1 cellular context compared by ENCODE assay signal in the genomic region with DNA sequence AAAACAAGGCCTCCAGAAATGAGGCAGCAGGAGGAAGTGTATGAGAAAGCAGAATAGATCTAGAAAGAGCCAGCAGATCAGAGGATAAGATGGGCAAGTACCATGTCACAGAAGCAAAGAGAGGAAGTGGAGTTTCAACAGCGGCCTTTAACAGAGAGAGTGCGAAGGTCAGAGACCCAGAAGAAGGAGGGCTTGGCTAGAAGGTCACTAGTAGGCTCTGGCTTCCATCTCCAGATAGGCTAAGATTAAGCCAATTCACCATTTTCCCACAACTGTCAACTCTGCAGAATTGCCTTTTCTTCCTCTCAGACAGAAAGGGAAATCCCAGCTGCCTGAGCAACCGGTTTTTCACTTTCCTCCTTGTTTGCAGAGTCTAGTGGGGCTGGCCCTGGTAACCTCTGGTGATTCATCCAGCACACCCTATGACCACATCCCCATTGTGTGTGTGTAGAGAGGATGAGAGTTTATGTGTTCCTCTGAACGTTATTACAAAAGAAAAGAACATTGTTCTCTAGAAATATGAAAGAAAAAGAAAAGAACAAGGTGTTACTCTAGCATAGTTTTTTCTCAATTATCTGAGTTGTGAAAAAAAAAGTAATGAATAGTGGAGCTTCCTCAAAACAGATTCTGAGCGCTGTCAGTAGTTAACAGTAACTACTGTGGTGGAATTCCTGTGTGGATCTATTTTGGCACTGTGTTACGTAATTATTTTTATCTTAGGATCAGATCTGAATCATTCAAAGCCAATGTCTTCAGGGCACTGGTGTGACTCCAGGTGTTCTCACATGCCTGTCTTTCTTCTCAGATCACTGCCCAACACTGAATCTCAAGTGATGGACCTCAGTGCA.
TF ChIP-seq lines count a peak whose summit lies in the region.

No MANE protein-coding gene starts in this region.

TF ChIP-seq in GM12878, 131 proteins besides CTCF, POLR2A, EP300 and RAD21 (continued from another document and continues in another):
- TF ChIP-seq, protein P1, sequence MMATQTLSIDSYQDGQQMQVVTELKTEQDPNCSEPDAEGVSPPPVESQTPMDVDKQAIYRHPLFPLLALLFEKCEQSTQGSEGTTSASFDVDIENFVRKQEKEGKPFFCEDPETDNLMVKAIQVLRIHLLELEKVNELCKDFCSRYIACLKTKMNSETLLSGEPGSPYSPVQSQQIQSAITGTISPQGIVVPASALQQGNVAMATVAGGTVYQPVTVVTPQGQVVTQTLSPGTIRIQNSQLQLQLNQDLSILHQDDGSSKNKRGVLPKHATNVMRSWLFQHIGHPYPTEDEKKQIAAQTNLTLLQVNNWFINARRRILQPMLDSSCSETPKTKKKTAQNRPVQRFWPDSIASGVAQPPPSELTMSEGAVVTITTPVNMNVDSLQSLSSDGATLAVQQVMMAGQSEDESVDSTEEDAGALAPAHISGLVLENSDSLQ (IDR thresholded peaks at IDR 0.05) = no peak
- TF ChIP-seq CHD1 (IDR thresholded peaks at IDR 0.05; ENCODE audit: low read depth, low read length) = no peak
- TF ChIP-seq, protein P2, sequence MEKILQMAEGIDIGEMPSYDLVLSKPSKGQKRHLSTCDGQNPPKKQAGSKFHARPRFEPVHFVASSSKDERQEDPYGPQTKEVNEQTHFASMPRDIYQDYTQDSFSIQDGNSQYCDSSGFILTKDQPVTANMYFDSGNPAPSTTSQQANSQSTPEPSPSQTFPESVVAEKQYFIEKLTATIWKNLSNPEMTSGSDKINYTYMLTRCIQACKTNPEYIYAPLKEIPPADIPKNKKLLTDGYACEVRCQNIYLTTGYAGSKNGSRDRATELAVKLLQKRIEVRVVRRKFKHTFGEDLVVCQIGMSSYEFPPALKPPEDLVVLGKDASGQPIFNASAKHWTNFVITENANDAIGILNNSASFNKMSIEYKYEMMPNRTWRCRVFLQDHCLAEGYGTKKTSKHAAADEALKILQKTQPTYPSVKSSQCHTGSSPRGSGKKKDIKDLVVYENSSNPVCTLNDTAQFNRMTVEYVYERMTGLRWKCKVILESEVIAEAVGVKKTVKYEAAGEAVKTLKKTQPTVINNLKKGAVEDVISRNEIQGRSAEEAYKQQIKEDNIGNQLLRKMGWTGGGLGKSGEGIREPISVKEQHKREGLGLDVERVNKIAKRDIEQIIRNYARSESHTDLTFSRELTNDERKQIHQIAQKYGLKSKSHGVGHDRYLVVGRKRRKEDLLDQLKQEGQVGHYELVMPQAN (conservative IDR thresholded peaks at IDR 0.05) = no peak
- no peak for TF ChIP-seq KDM1A (IDR thresholded peaks at IDR 0.05; ENCODE audit: borderline replicate concordance)
- no peak for TF ChIP-seq SUPT20H (IDR thresholded peaks at IDR 0.05; ENCODE audit: borderline replicate concordance, control insufficient read depth, low read depth, low read length)
- TF ChIP-seq FOS (IDR thresholded peaks at IDR 0.05; ENCODE audit: borderline replicate concordance, extremely low read depth, insufficient read length) = no peak
- TF ChIP-seq YY1 (IDR thresholded peaks at IDR 0.05; ENCODE audit: low read depth, low read length) = no peak
- TF ChIP-seq MXI1 (IDR thresholded peaks at IDR 0.05; ENCODE audit: low read depth, low read length) = no peak
- TF ChIP-seq, protein P3, sequence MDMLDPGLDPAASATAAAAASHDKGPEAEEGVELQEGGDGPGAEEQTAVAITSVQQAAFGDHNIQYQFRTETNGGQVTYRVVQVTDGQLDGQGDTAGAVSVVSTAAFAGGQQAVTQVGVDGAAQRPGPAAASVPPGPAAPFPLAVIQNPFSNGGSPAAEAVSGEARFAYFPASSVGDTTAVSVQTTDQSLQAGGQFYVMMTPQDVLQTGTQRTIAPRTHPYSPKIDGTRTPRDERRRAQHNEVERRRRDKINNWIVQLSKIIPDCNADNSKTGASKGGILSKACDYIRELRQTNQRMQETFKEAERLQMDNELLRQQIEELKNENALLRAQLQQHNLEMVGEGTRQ (IDR thresholded peaks at IDR 0.05; ENCODE audit: borderline replicate concordance, low read depth, low read length) = no peak
- TF ChIP-seq RCOR1 (conservative IDR thresholded peaks at IDR 0.05; ENCODE audit: low read depth, low read length) = no peak
- peak; percentile 81 for TF ChIP-seq ZNF384 (IDR thresholded peaks at IDR 0.05; ENCODE audit: borderline replicate concordance, low read depth, low read length)
- TF ChIP-seq KAT2A (conservative IDR thresholded peaks at IDR 0.05; ENCODE audit: control insufficient read depth, low read depth, low read length) = no peak
- TF ChIP-seq, protein P4, sequence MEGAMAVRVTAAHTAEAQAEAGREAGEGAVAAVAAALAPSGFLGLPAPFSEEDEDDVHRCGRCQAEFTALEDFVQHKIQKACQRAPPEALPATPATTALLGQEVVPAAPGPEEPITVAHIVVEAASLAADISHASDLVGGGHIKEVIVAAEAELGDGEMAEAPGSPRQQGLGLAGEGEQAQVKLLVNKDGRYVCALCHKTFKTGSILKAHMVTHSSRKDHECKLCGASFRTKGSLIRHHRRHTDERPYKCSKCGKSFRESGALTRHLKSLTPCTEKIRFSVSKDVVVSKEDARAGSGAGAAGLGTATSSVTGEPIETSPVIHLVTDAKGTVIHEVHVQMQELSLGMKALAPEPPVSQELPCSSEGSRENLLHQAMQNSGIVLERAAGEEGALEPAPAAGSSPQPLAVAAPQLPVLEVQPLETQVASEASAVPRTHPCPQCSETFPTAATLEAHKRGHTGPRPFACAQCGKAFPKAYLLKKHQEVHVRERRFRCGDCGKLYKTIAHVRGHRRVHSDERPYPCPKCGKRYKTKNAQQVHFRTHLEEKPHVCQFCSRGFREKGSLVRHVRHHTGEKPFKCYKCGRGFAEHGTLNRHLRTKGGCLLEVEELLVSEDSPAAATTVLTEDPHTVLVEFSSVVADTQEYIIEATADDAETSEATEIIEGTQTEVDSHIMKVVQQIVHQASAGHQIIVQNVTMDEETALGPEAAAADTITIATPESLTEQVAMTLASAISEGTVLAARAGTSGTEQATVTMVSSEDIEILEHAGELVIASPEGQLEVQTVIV (IDR thresholded peaks at IDR 0.05; ENCODE audit: borderline replicate concordance, partially characterized antibody) = no peak
- TF ChIP-seq SMAD1 (IDR thresholded peaks at IDR 0.05; ENCODE audit: low read depth, partially characterized antibody) = no peak
- peak; percentile 65 to 71 for TF ChIP-seq BHLHE40 (IDR thresholded peaks at IDR 0.05; ENCODE audit: borderline replicate concordance in 1 of 2, low read depth in 2 of 2, low read length in 1 of 2)
- TF ChIP-seq CHD2 (IDR thresholded peaks at IDR 0.05; ENCODE audit: borderline replicate concordance, low read depth, low read length) = peak; percentile 53; the same call in 1 of the 2 replicates
- TF ChIP-seq KLF5 (IDR thresholded peaks at IDR 0.05; ENCODE audit: partially characterized antibody) = no peak
- TF ChIP-seq SRF (IDR thresholded peaks at IDR 0.05; ENCODE audit: low read depth in 2 of 2, low read length in 2 of 2) = 0 out of 4 replicates have a peak, but pooled peaks of 1 of the 2 experiments have one; percentile 21
- no peak for TF ChIP-seq EGR1 (IDR thresholded peaks at IDR 0.05; ENCODE audit: borderline replicate concordance in 1 of 2, low read depth in 2 of 2, low read length in 2 of 2)
- no peak for TF ChIP-seq LARP7 (IDR thresholded peaks at IDR 0.05)
- TF ChIP-seq IRF4 (IDR thresholded peaks at IDR 0.05; ENCODE audit: low read depth, low read length) = peak; percentile 51; the same call in 1 of the 2 replicates
- no peak for TF ChIP-seq NR2C2 (IDR thresholded peaks at IDR 0.05; ENCODE audit: borderline replicate concordance, control insufficient read depth, insufficient read length, low read depth)
- no peak for TF ChIP-seq HCFC1 (IDR thresholded peaks at IDR 0.05; ENCODE audit: low read length)
- TF ChIP-seq HDAC6 (IDR thresholded peaks at IDR 0.05; ENCODE audit: unreplicated experiment) = no peak
- TF ChIP-seq, protein P5, sequence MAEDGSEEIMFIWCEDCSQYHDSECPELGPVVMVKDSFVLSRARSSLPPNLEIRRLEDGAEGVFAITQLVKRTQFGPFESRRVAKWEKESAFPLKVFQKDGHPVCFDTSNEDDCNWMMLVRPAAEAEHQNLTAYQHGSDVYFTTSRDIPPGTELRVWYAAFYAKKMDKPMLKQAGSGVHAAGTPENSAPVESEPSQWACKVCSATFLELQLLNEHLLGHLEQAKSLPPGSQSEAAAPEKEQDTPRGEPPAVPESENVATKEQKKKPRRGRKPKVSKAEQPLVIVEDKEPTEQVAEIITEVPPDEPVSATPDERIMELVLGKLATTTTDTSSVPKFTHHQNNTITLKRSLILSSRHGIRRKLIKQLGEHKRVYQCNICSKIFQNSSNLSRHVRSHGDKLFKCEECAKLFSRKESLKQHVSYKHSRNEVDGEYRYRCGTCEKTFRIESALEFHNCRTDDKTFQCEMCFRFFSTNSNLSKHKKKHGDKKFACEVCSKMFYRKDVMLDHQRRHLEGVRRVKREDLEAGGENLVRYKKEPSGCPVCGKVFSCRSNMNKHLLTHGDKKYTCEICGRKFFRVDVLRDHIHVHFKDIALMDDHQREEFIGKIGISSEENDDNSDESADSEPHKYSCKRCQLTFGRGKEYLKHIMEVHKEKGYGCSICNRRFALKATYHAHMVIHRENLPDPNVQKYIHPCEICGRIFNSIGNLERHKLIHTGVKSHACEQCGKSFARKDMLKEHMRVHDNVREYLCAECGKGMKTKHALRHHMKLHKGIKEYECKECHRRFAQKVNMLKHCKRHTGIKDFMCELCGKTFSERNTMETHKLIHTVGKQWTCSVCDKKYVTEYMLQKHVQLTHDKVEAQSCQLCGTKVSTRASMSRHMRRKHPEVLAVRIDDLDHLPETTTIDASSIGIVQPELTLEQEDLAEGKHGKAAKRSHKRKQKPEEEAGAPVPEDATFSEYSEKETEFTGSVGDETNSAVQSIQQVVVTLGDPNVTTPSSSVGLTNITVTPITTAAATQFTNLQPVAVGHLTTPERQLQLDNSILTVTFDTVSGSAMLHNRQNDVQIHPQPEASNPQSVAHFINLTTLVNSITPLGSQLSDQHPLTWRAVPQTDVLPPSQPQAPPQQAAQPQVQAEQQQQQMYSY (CRISPR knock-in tag; IDR thresholded peaks at IDR 0.05) = no peak
- peak; percentile 79 for TF ChIP-seq JUNB (IDR thresholded peaks at IDR 0.05)
- no peak for TF ChIP-seq CEBPB (IDR thresholded peaks at IDR 0.05; ENCODE audit: borderline replicate concordance in 1 of 2, low read depth in 2 of 2, low read length in 2 of 2)
- peak; percentile 86; the same call in 1 of the 2 replicates for TF ChIP-seq DPF2 (IDR thresholded peaks at IDR 0.05)
- TF ChIP-seq BACH1 (IDR thresholded peaks at IDR 0.05; ENCODE audit: borderline replicate concordance) = peak; percentile 83; the same call in 1 of the 2 replicates
- TF ChIP-seq WRNIP1 (IDR thresholded peaks at IDR 0.05; ENCODE audit: borderline replicate concordance, low read depth, low read length) = no peak
- no peak for TF ChIP-seq ZNF207 (IDR thresholded peaks at IDR 0.05; ENCODE audit: borderline replicate concordance)
- TF ChIP-seq, protein P6, sequence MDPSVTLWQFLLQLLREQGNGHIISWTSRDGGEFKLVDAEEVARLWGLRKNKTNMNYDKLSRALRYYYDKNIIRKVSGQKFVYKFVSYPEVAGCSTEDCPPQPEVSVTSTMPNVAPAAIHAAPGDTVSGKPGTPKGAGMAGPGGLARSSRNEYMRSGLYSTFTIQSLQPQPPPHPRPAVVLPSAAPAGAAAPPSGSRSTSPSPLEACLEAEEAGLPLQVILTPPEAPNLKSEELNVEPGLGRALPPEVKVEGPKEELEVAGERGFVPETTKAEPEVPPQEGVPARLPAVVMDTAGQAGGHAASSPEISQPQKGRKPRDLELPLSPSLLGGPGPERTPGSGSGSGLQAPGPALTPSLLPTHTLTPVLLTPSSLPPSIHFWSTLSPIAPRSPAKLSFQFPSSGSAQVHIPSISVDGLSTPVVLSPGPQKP (IDR thresholded peaks at IDR 0.05; ENCODE audit: low read depth, low read length) = no peak
- TF ChIP-seq PAX5 (IDR thresholded peaks at IDR 0.05; ENCODE audit: borderline replicate concordance, low read depth, low read length) = no peak; the same call in 1 of the 2 replicates
- no peak for TF ChIP-seq SMAD5 (IDR thresholded peaks at IDR 0.05; ENCODE audit: low read depth)
- TF ChIP-seq CBX5 (IDR thresholded peaks at IDR 0.05; ENCODE audit: low read depth) = no peak; the same call in 1 of the 2 replicates
- TF ChIP-seq SIN3A (IDR thresholded peaks at IDR 0.05; ENCODE audit: low read depth, low read length) = no peak
- no peak for TF ChIP-seq CBFB (IDR thresholded peaks at IDR 0.05; ENCODE audit: low read depth)
- no peak for TF ChIP-seq ZNF24 (IDR thresholded peaks at IDR 0.05)
- no peak for TF ChIP-seq SIX5 (IDR thresholded peaks at IDR 0.05; ENCODE audit: low read depth, low read length, severe bottlenecking)
- peak; percentile 62 for TF ChIP-seq BMI1 (IDR thresholded peaks at IDR 0.05; ENCODE audit: borderline replicate concordance)
- no peak for TF ChIP-seq RAD51 (IDR thresholded peaks at IDR 0.05)
- TF ChIP-seq, protein P7, sequence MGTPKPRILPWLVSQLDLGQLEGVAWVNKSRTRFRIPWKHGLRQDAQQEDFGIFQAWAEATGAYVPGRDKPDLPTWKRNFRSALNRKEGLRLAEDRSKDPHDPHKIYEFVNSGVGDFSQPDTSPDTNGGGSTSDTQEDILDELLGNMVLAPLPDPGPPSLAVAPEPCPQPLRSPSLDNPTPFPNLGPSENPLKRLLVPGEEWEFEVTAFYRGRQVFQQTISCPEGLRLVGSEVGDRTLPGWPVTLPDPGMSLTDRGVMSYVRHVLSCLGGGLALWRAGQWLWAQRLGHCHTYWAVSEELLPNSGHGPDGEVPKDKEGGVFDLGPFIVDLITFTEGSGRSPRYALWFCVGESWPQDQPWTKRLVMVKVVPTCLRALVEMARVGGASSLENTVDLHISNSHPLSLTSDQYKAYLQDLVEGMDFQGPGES (IDR thresholded peaks at IDR 0.05) = no peak
- TF ChIP-seq ZSCAN29 (IDR thresholded peaks at IDR 0.05) = no peak
- TF ChIP-seq HDAC2 (IDR thresholded peaks at IDR 0.05) = no peak
- no peak for TF ChIP-seq FOXM1 (IDR thresholded peaks at IDR 0.05; ENCODE audit: low read depth, low read length)
- TF ChIP-seq NRF1 (conservative IDR thresholded peaks at IDR 0.05; ENCODE audit: low read depth, low read length) = no peak
- TF ChIP-seq ZNF622 (IDR thresholded peaks at IDR 0.05) = no peak
- TF ChIP-seq, protein P8, sequence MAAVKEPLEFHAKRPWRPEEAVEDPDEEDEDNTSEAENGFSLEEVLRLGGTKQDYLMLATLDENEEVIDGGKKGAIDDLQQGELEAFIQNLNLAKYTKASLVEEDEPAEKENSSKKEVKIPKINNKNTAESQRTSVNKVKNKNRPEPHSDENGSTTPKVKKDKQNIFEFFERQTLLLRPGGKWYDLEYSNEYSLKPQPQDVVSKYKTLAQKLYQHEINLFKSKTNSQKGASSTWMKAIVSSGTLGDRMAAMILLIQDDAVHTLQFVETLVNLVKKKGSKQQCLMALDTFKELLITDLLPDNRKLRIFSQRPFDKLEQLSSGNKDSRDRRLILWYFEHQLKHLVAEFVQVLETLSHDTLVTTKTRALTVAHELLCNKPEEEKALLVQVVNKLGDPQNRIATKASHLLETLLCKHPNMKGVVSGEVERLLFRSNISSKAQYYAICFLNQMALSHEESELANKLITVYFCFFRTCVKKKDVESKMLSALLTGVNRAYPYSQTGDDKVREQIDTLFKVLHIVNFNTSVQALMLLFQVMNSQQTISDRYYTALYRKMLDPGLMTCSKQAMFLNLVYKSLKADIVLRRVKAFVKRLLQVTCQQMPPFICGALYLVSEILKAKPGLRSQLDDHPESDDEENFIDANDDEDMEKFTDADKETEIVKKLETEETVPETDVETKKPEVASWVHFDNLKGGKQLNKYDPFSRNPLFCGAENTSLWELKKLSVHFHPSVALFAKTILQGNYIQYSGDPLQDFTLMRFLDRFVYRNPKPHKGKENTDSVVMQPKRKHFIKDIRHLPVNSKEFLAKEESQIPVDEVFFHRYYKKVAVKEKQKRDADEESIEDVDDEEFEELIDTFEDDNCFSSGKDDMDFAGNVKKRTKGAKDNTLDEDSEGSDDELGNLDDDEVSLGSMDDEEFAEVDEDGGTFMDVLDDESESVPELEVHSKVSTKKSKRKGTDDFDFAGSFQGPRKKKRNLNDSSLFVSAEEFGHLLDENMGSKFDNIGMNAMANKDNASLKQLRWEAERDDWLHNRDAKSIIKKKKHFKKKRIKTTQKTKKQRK (IDR thresholded peaks at IDR 0.05; ENCODE audit: low read depth, low read length) = no peak
